Comparison of ENCODE assay signal across 8 cellular contexts in the genomic region with DNA sequence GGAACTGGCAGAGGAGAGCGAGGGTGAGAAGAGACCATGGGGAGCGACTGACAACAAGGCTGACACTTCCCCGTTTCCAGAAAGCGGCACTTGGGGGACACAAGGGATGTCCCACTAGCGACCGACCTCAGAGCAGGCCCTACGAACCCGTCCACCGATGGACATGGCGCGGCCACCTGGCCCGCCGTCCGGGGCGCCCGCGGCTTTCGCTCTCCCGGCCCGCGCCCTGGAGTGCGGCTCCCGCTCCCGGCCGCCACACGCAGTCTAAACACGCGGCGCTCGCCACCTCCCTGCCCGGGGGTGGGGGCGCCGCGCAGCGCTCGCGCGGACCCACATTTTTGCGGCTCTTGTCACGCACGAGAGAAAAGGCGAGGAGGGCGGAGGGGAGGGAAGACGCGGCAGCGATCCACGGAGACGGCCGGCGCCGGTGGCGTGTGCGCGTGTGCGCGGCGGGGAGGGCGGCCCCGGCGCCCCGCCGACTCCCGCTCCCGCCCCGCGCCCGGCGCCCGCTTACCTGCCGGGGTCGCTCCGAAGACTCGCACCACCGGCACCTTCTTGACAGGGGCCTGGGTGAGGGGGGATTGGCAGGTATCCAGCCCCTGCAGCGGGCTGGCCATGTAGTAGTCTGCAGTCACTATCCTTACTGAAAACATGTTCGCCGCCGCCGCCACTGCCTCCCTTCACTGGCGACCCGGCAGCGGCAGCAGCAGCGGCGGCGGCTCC. TPM values are rescaled to one million over a fixed set of nuclear protein-coding genes. Genes with fewer than 3 reads are reported as not detected.
DNase-seq lines count a peak whose midpoint lies in the region; ATAC-seq and TF ChIP-seq lines count a peak whose summit lies in the region.

No MANE protein-coding gene starts in this region.

- POLR2A ChIA-PET in Panc1 (lab: Charles Lee), result interaction anchor here (0.5 to 1.4 kb wide), 9 partner anchors 68 to 365 kb away, joined by 3 to 8 read pairs (median 6); a partner anchor contains a TSS

- TF ChIP-seq CTCF in Panc1 (IDR thresholded peaks at IDR 0.05), result no peak
- no peak for TF ChIP-seq CTCF in neutrophil (IDR thresholded peaks at IDR 0.05)

- no TSS peak for BruUV-seq in Panc1 (replicated peaks; lab: Mats Ljungman, UMichigan)

- H3K4me3 ChIP-seq in Panc1 (ENCODE audit: low read depth in 2 of 2, low read length in 2 of 2) (peak overlapping the region; percentile 90 to 92), neutrophil (ENCODE audit: low read depth in 1 of 2, low read length in 1 of 2) (peak overlapping the region; percentile 84 to 87)

- DNase-seq in AG08396 (ENCODE audit: low spot score), result peak; percentile 56
- no peak for DNase-seq in Panc1 (ENCODE audit: low read depth, low spot score)
- peak; percentile 44 for DNase-seq in activated gamma-delta T cell treated with Interleukin-2 at 50 U/mL for 16 hours
- DNase-seq in germinal center (ENCODE audit: low spot score), result peak; percentile 50
- peak; percentile 66 for DNase-seq in ureter (ENCODE audit: low spot score)

- H3K4me1 ChIP-seq in Panc1 (ENCODE audit: control insufficient read depth, insufficient read depth, low read length) (peaks cover 51% of the 10 kb centered on the region), neutrophil (ENCODE audit: control insufficient read depth in 1 of 2, insufficient read depth in 1 of 2, low read depth in 1 of 2, low read length in 1 of 2) (peaks cover 42 to 45% of the 10 kb centered on the region in 2 experiments)

- H3K36me3 ChIP-seq in Panc1 (ENCODE audit: control insufficient read depth, insufficient read depth, low read length) (no peaks in the 10 kb centered on the region; the same call in 1 of the 2 replicates), neutrophil (no peaks in the 10 kb centered on the region)

- in situ Hi-C loops in Panc1 (cut with HindIII; ENCODE audit: low pct_unique_long_range_greater_than_20kb, low sequenced_read_pairs), result no loop called here

- intact Hi-C loops in Panc1 (cut with micrococcal nuclease; ENCODE audit: unreplicated experiment), result loop anchor here (5.0 kb wide), 2 partner anchors 110 to 125 kb away; a partner anchor contains a TSS

- H3K27ac ChIP-seq in Panc1 (ENCODE audit: low read length) (peak overlapping the region; percentile 98), neutrophil (peak overlapping the region; percentile 99)

- H3K9me3 ChIP-seq in Panc1 (ENCODE audit: control insufficient read depth, insufficient read depth, low read depth, low read length) (no peaks in the 10 kb centered on the region), neutrophil (no peaks in the 10 kb centered on the region)

- H3K27me3 ChIP-seq in Panc1 (ENCODE audit: control insufficient read depth, insufficient read depth, low read length) (no peaks in the 10 kb centered on the region), neutrophil (no peaks in the 10 kb centered on the region)

- CTCF ChIA-PET in Panc1 (lab: Charles Lee), result interaction anchor here (0.6 kb wide), 1 partner anchor 46 kb away, joined by 11 read pairs; no protein-coding TSS in a partner anchor

- ATAC-seq in GM18868 (IDR thresholded peaks at IDR 0.05; ENCODE audit: unreplicated experiment) (peak; percentile 10), HG03139 (IDR thresholded peaks at IDR 0.05; ENCODE audit: unreplicated experiment) (peak; percentile 18), Panc1 (peak; percentile 32)

RNA-seq across cellular contexts. Expression of a gene that starts 0.6 kb away (rescaled TPM):
- 44.8 TPM for total RNA-seq in Panc1 (2021; ENCODE audit: unreplicated experiment)
- polyA plus RNA-seq in Panc1 (2012; ENCODE audit: insufficient read length), result 13.6 TPM
- total RNA-seq in ureter, result 60.5 TPM
